Comparison of ENCODE assay signal across 8 cellular contexts in genomic region chr3:129226374-129226773, GRCh38. TPM values are rescaled to one million over a fixed set of nuclear protein-coding genes. Genes with fewer than 3 reads are reported as not detected.
A peak's percentile ranks its signal among the peaks of the same experiment; 100 is the strongest.
DNase-seq lines count a peak whose midpoint lies in the region; ATAC-seq lines count a peak whose summit lies in the region.

No MANE protein-coding gene starts in this region.

- peak; percentile 72 for DNase-seq in Ammon's horn (ENCODE audit: low spot score)
- DNase-seq in MV-4-11 (lab: John Stamatoyannopoulos, UW): peak; percentile 20
- DNase-seq in dermis blood vessel endothelial cell: peak; percentile 94
- DNase-seq in non-pigmented ciliary epithelial cell (ENCODE audit: low read depth): peak; percentile 72
- no peak for DNase-seq in mesenteric fat pad (ENCODE audit: low spot score)
- no peak for DNase-seq in NCI-H1417 treated with DMSO at 0.1 percent for 48 hours (lab: John Stamatoyannopoulos, UW)
- no peak for DNase-seq in stimulated activated CD4-positive, alpha-beta T cell treated with anti-CD3 and anti-CD28 coated beads, Interleukin-12 subunit alpha, Interleukin-12 subunit beta, amount 100 ng/mL, for 4 hours

- no peak for ATAC-seq in GM21360 (IDR thresholded peaks at IDR 0.05; ENCODE audit: unreplicated experiment)

RNA-seq across cellular contexts. Expression of gene COPG1, which starts 23.0 kb away (rescaled TPM):
- total RNA-seq in dermis blood vessel endothelial cell (225 and 267 TPM in 2 replicates), mesenteric fat pad (183 TPM)

RNA-seq across cellular contexts. Expression of gene CNBP, which starts 42.7 kb away (rescaled TPM):
- 251 and 283 TPM in 2 replicates for total RNA-seq in dermis blood vessel endothelial cell
- 338 TPM for total RNA-seq in mesenteric fat pad

RNA-seq across cellular contexts. Expression of gene HMCES, which starts 52.3 kb away (rescaled TPM):
- total RNA-seq in dermis blood vessel endothelial cell (31.3 and 40.0 TPM in 2 replicates), mesenteric fat pad (38.5 TPM)

Comparison
In these comparisons a context has a peak if more than half of its experiments do, and no peak if none do; other contexts are left out.
1. DNase-seq: peak in Ammon's horn (single experiment), MV-4-11 (single experiment), dermis blood vessel endothelial cell (single experiment) and non-pigmented ciliary epithelial cell (single experiment); none in mesenteric fat pad (single experiment), NCI-H1417 treated with DMSO at 0.1 percent for 48 hours (single experiment) and stimulated activated CD4-positive, alpha-beta T cell treated with anti-CD3 and anti-CD28 coated beads, Interleukin-12 subunit alpha, Interleukin-12 subunit beta, amount 100 ng/mL, for 4 hours (single experiment).